ENCODE assay signal across 18 cellular contexts in genomic region chr1:201116091-201116490, GRCh38. TPM values are rescaled to one million over a fixed set of nuclear protein-coding genes. Genes with fewer than 3 reads are reported as not detected.
DNase-seq lines count a peak whose midpoint lies in the region; ATAC-seq and TF ChIP-seq lines count a peak whose summit lies in the region.
"Had no signal": no experiment of that assay in that cellular context is flagged by ENCODE, and none has a peak within 500 bp of the region (broad histone marks: within the 10 kb centered on the region; RNA-seq: fewer than 3 reads in every experiment).

No MANE protein-coding gene starts in this region.

- POLR2A ChIA-PET in naive thymus-derived CD4-positive, alpha-beta T cell (lab: Charles Lee) = interaction anchor here (2.2 kb wide), 1 partner anchor 38 kb away, joined by 11 read pairs; the partner anchor contains the start of gene TMEM9

- peak overlapping the region; percentile 57 to 83 (median 69) for H3K4me3 Mint-ChIP-seq in CD4-positive, CD25-positive, alpha-beta regulatory T cell
- no peak overlapping the region for H3K4me3 Mint-ChIP-seq in Calu3 (ENCODE audit: low read depth, unreplicated experiment)
- H3K4me3 Mint-ChIP-seq in T-helper 17 cell = peak overlapping the region; percentile 9
- peak overlapping the region in 7 of 10 donors; percentile 51 to 94 (median 61) for H3K4me3 Mint-ChIP-seq in naive thymus-derived CD4-positive, alpha-beta T cell
- H3K4me3 Mint-ChIP-seq: GM23338 had no signal

- no peak for ATAC-seq in CD4-positive, CD25-positive, alpha-beta regulatory T cell (ENCODE audit: low read depth in 2 of 2)
- ATAC-seq in T-helper 17 cell (no peak), GM19397 (IDR thresholded peaks at IDR 0.05; ENCODE audit: unreplicated experiment) (no peak)
- ATAC-seq in naive thymus-derived CD4-positive, alpha-beta T cell = no peak
- ATAC-seq in stimulated activated naive CD8-positive, alpha-beta T cell treated with anti-CD3 and anti-CD28 coated beads, Interleukin-15, Interleukin-2, amounts not matched to agents 100 U/mL and 50 U/mL, for 24 hours = no peak
- ATAC-seq: GM23338 had no signal

- TSS peak; percentile 35 for BruUV-seq in Calu3 (replicated peaks; lab: Mats Ljungman, UMichigan)

- H3K9me3 Mint-ChIP-seq in CD4-positive, CD25-positive, alpha-beta regulatory T cell = no peaks in the 10 kb centered on the region
- H3K9me3 Mint-ChIP-seq in Calu3 (ENCODE audit: low read depth, unreplicated experiment) = no peaks in the 10 kb centered on the region
- no peaks in the 10 kb centered on the region for H3K9me3 Mint-ChIP-seq in naive thymus-derived CD4-positive, alpha-beta T cell
- H3K9me3 Mint-ChIP-seq: GM23338 had no signal

- no peak for TF ChIP-seq CTCF in Calu3 (IDR thresholded peaks at IDR 0.05; ENCODE audit: unreplicated experiment)
- TF ChIP-seq CTCF in sigmoid colon (IDR thresholded peaks at IDR 0.05) = no peak

- no peak for TF ChIP-seq EP300 in sigmoid colon (IDR thresholded peaks at IDR 0.05)

- TF ChIP-seq POLR2A in sigmoid colon (IDR thresholded peaks at IDR 0.05) = no peak

- WGBS in sigmoid colon, 2 donors = 96 to 97% methylated on average over 2 of the region's 2 CpGs

- peaks cover 0 to 37% (median 11%) of the 10 kb centered on the region in 4 donors for H3K4me1 Mint-ChIP-seq in CD4-positive, CD25-positive, alpha-beta regulatory T cell
- H3K4me1 Mint-ChIP-seq in Calu3 (ENCODE audit: low read depth, unreplicated experiment) = no peaks in the 10 kb centered on the region
- H3K4me1 Mint-ChIP-seq in T-helper 17 cell = peaks cover 7% of the 10 kb centered on the region
- peaks cover 1 to 30% (median 23%) of the 10 kb centered on the region in 7 donors for H3K4me1 Mint-ChIP-seq in naive thymus-derived CD4-positive, alpha-beta T cell

- no peaks in the 10 kb centered on the region for H3K36me3 ChIP-seq in CD4-positive, CD25-positive, alpha-beta regulatory T cell (ENCODE audit: control insufficient read depth, insufficient read depth, low read length)
- H3K36me3 ChIP-seq in naive thymus-derived CD4-positive, alpha-beta T cell (ENCODE audit: control insufficient read depth in 2 of 3, insufficient read depth in 3 of 3, low read length in 3 of 3) = peaks cover 0 to 4% (median 0%) of the 10 kb centered on the region in 3 experiments
- no peaks in the 10 kb centered on the region for H3K36me3 ChIP-seq in sigmoid colon
- H3K36me3 ChIP-seq: BLaER1 treated with 17β-estradiol and CSF1 and Interleukin-3, amounts not matched to agents 10 nM and 100 nM had no signal

- DNase-seq in CD4-positive, CD25-positive, alpha-beta regulatory T cell = no peak
- no peak for DNase-seq in Calu3
- no peak for DNase-seq in T-helper 17 cell
- no peak for DNase-seq in naive thymus-derived CD4-positive, alpha-beta T cell
- no peak for DNase-seq in stimulated activated naive CD8-positive, alpha-beta T cell treated with anti-CD3 and anti-CD28 coated beads, Interleukin-15, Interleukin-2, amounts not matched to agents 100 U/mL and 50 U/mL, for 24 hours
- DNase-seq in sigmoid colon = no peak
- no peak for DNase-seq in stimulated activated CD4-positive, alpha-beta T cell treated with anti-CD3 and anti-CD28 coated beads, Interleukin-4, amount 100 ng/mL, for 24 hours
- DNase-seq: DMS79 treated with DMSO at 0.1 percent for 48 hours, MV-4-11, NCI-H1436, NCI-H2081, NCI-H524 treated with DMSO at 0.1 percent for 48 hours, PC-9, SHP77 had no signal

- intact Hi-C loops in Calu3 (cut with micrococcal nuclease; ENCODE audit: unreplicated experiment) (no loop called here), sigmoid colon (cut with DNase I) (no loop called here)
- intact Hi-C loops in naive thymus-derived CD4-positive, alpha-beta T cell (cut with micrococcal nuclease) = no loop called here

- CTCF ChIA-PET in Calu3 (lab: Charles Lee) = no interaction called here
- CTCF ChIA-PET in naive thymus-derived CD4-positive, alpha-beta T cell (lab: Charles Lee) = interaction anchor here (1.2 kb wide), 1 partner anchor 33 kb away, joined by 3 read pairs; no protein-coding TSS in a partner anchor

- peak overlapping the region in 1 of 3 donors; percentile 55 for H3K27ac Mint-ChIP-seq in CD4-positive, CD25-positive, alpha-beta regulatory T cell
- H3K27ac Mint-ChIP-seq in Calu3 (ENCODE audit: unreplicated experiment) (no peak overlapping the region), T-helper 17 cell (no peak overlapping the region)
- H3K27ac Mint-ChIP-seq in naive thymus-derived CD4-positive, alpha-beta T cell = no peak overlapping the region
- H3K27ac Mint-ChIP-seq: GM23338 had no signal

- no peaks in the 10 kb centered on the region for H3K9me3 ChIP-seq in CD4-positive, CD25-positive, alpha-beta regulatory T cell (ENCODE audit: control insufficient read depth in 2 of 2, low read length in 2 of 2)
- H3K9me3 ChIP-seq in T-helper 17 cell (ENCODE audit: control insufficient read depth, low read length, poor library complexity, severe bottlenecking) (no peaks in the 10 kb centered on the region), sigmoid colon (no peaks in the 10 kb centered on the region)
- no peaks in the 10 kb centered on the region for H3K9me3 ChIP-seq in naive thymus-derived CD4-positive, alpha-beta T cell (ENCODE audit: control insufficient read depth in 2 of 3, low read length in 3 of 3)
- H3K9me3 ChIP-seq: BLaER1 treated with 17β-estradiol and CSF1 and Interleukin-3, amounts not matched to agents 10 nM and 100 nM had no signal

- no peaks in the 10 kb centered on the region for H3K36me3 Mint-ChIP-seq in CD4-positive, CD25-positive, alpha-beta regulatory T cell
- H3K36me3 Mint-ChIP-seq in Calu3 (ENCODE audit: insufficient read depth, unreplicated experiment) (peaks cover 14% of the 10 kb centered on the region), T-helper 17 cell (ENCODE audit: low read depth) (no peaks in the 10 kb centered on the region)
- H3K36me3 Mint-ChIP-seq in naive thymus-derived CD4-positive, alpha-beta T cell = peaks cover 0 to 4% (median 0%) of the 10 kb centered on the region in 5 donors

- no peak overlapping the region for H3K4me3 ChIP-seq in CD4-positive, CD25-positive, alpha-beta regulatory T cell (ENCODE audit: low read depth, low read length)
- no peak overlapping the region for H3K4me3 ChIP-seq in naive thymus-derived CD4-positive, alpha-beta T cell (ENCODE audit: low read length)
- no peak overlapping the region for H3K4me3 ChIP-seq in sigmoid colon
- H3K4me3 ChIP-seq: BLaER1 treated with 17β-estradiol and CSF1 and Interleukin-3, amounts not matched to agents 10 nM and 100 nM; PC-9 had no signal

- peaks cover 5% of the 10 kb centered on the region for H3K27me3 ChIP-seq in CD4-positive, CD25-positive, alpha-beta regulatory T cell (ENCODE audit: control insufficient read depth, insufficient read depth, low read length)
- no peaks in the 10 kb centered on the region for H3K27me3 ChIP-seq in naive thymus-derived CD4-positive, alpha-beta T cell (ENCODE audit: control insufficient read depth in 2 of 2, insufficient read depth in 2 of 2, low read length in 2 of 2)
- peaks cover 10 to 21% (median 11%) of the 10 kb centered on the region in 3 donors for H3K27me3 ChIP-seq in sigmoid colon

- no peak overlapping the region for H3K27ac ChIP-seq in CD4-positive, CD25-positive, alpha-beta regulatory T cell (ENCODE audit: insufficient read depth, low read length, poor library complexity, severe bottlenecking)
- H3K27ac ChIP-seq in naive thymus-derived CD4-positive, alpha-beta T cell (ENCODE audit: low read depth, low read length) = no peak overlapping the region
- no peak overlapping the region for H3K27ac ChIP-seq in sigmoid colon
- H3K27ac ChIP-seq: BLaER1 treated with 17β-estradiol and CSF1 and Interleukin-3, amounts not matched to agents 10 nM and 100 nM; PC-9 had no signal

- peaks cover 24% of the 10 kb centered on the region for H3K4me1 ChIP-seq in CD4-positive, CD25-positive, alpha-beta regulatory T cell (ENCODE audit: control insufficient read depth, insufficient read depth, low read length, poor library complexity, severe bottlenecking)
- H3K4me1 ChIP-seq in naive thymus-derived CD4-positive, alpha-beta T cell (ENCODE audit: control insufficient read depth in 2 of 2, insufficient read depth in 2 of 2, low read length in 2 of 2) = peaks cover 0 to 11% of the 10 kb centered on the region in 2 donors
- H3K4me1 ChIP-seq in sigmoid colon = peaks cover 0 to 14% (median 10%) of the 10 kb centered on the region in 4 donors

- peaks cover 40% of the 10 kb centered on the region for H3K27me3 Mint-ChIP-seq in CD4-positive, CD25-positive, alpha-beta regulatory T cell
- peaks cover 80% of the 10 kb centered on the region for H3K27me3 Mint-ChIP-seq in Calu3 (ENCODE audit: unreplicated experiment)
- no peaks in the 10 kb centered on the region for H3K27me3 Mint-ChIP-seq in T-helper 17 cell
- peaks cover 0 to 50% (median 0%) of the 10 kb centered on the region in 5 donors for H3K27me3 Mint-ChIP-seq in naive thymus-derived CD4-positive, alpha-beta T cell

RNA-seq across cellular contexts. Expression of gene CACNA1S, which starts 3.9 kb away (rescaled TPM):
- not detected for total RNA-seq in CD4-positive, CD25-positive, alpha-beta regulatory T cell
- polyA plus RNA-seq in CD4-positive, CD25-positive, alpha-beta regulatory T cell = not detected
- total RNA-seq in Calu3 (2022) (not detected in 2 replicates), T-helper 17 cell (not detected), sigmoid colon (not detected)
- total RNA-seq in naive thymus-derived CD4-positive, alpha-beta T cell = not detected
- not detected for polyA plus RNA-seq in naive thymus-derived CD4-positive, alpha-beta T cell
- under 1 TPM in 1 of 3 donors, not detected in 2; 0.01 TPM for polyA plus RNA-seq in sigmoid colon
- total RNA-seq: HT1080, PC-9 had no signal
- polyA plus RNA-seq: GM23338 had no signal

RNA-seq across cellular contexts. Expression of gene ASCL5, which starts 10.9 kb away (rescaled TPM):
- total RNA-seq in CD4-positive, CD25-positive, alpha-beta regulatory T cell = 0.27 TPM
- under 1 TPM in 1 of 4 donors, not detected in 3; 0.08 TPM for polyA plus RNA-seq in CD4-positive, CD25-positive, alpha-beta regulatory T cell
- total RNA-seq in Calu3 (2022) (0.27 TPM in 1 of 2 replicates, not detected in the other), T-helper 17 cell (under 1 TPM in 1 of 2 donors, not detected in 1; 0.27 TPM), sigmoid colon (not detected)
- total RNA-seq in naive thymus-derived CD4-positive, alpha-beta T cell = under 1 TPM in 2 of 5 experiments, not detected in 3; 0.27 to 0.56 TPM
- polyA plus RNA-seq in naive thymus-derived CD4-positive, alpha-beta T cell = under 1 TPM; 0.08 to 0.15 TPM
- under 1 TPM in 1 of 3 donors, not detected in 2; 0.06 TPM for polyA plus RNA-seq in sigmoid colon
- total RNA-seq: GM23338, HT1080 had no signal
- polyA plus RNA-seq: GM23338 had no signal

RNA-seq across cellular contexts. Expression of gene TMEM9, which starts 38.2 kb away (rescaled TPM):
- 12.1 TPM for total RNA-seq in CD4-positive, CD25-positive, alpha-beta regulatory T cell
- polyA plus RNA-seq in CD4-positive, CD25-positive, alpha-beta regulatory T cell = 10 to 100 TPM; 30.3 to 40.6 (median 36.3) TPM
- total RNA-seq in Calu3 (2022) (84.0 and 99.5 TPM in 2 replicates), T-helper 17 cell (10 to 100 TPM; 13.0 to 13.1 TPM), sigmoid colon (10 to 100 TPM; 56.2 to 78.3 (median 65.5) TPM)
- total RNA-seq in naive thymus-derived CD4-positive, alpha-beta T cell = 10 to 100 TPM; 15.3 to 24.5 (median 16.7) TPM
- polyA plus RNA-seq in naive thymus-derived CD4-positive, alpha-beta T cell = 10 to 100 TPM; 32.1 to 56.4 TPM
- polyA plus RNA-seq in sigmoid colon = 10 to 100 TPM; 12.9 to 47.8 (median 14.4) TPM
